Comparison of ENCODE assay signal across 32 cellular contexts in genomic region chr1:25045480-25046193, GRCh38.
"Had no signal": no experiment of that assay in that cellular context is flagged by ENCODE, and none has a peak within 500 bp of the region (broad histone marks: within the 10 kb centered on the region; RNA-seq: fewer than 3 reads in every experiment).

No MANE protein-coding gene starts in this region.

- H3K27me3 ChIP-seq: transverse colon, uterus had no signal

- H3K27ac Mint-ChIP-seq: endodermal cell; memory B cell; natural killer cell treated with Interleukin-12 subunit alpha and Interleukin-12 subunit beta and Interleukin-15 and Interleukin-18, amount 100 ng/mL, for 72 hours; stimulated activated naive CD8-positive, alpha-beta T cell treated with anti-CD3 and anti-CD28 coated beads, Interleukin-15, amount 100 ng/mL, for 72 hours had no signal

- FAIRE-seq: colon, islet of Langerhans had no signal

- H3K4me1 Mint-ChIP-seq: endodermal cell had no signal

- H3K9me3 ChIP-seq: esophagus muscularis mucosa, mucosa of descending colon, psoas muscle, suprapubic skin, transverse colon, upper lobe of right lung, uterus had no signal

- H3K36me3 ChIP-seq: esophagus muscularis mucosa, gastroesophageal sphincter, heart right ventricle, spleen, suprapubic skin, transverse colon, upper lobe of right lung, uterus had no signal

- ATAC-seq: foreskin keratinocyte; gastroesophageal sphincter; heart right ventricle; left colon; left ventricle myocardium superior; mucosa of descending colon; natural killer cell treated with Interleukin-12 subunit alpha and Interleukin-12 subunit beta and Interleukin-15 and Interleukin-18, amount 100 ng/mL, for 72 hours; psoas muscle; right cardiac atrium; upper lobe of right lung had no signal

- DNase-seq: cerebellar nuclear complex; dorsolateral prefrontal cortex; effector CD4-positive, alpha-beta T cell; endodermal cell; foreskin keratinocyte; glutamatergic neuron; heart right ventricle; hippocampal formation; left colon; left ventricle myocardium superior; naive B cell; spleen; stimulated activated CD4-positive, alpha-beta T cell treated with anti-CD3 and anti-CD28 coated beads, Interleukin-4, amount 100 ng/mL, for 4 hours; stimulated activated naive CD4-positive, alpha-beta T cell; stimulated activated naive CD8-positive, alpha-beta T cell treated with anti-CD3 and anti-CD28 coated beads, Interleukin-15, amount 100 ng/mL, for 72 hours; transverse colon; upper lobe of right lung; uterus had no signal

- H3K27ac ChIP-seq: dorsolateral prefrontal cortex, epithelial cell of prostate, esophagus muscularis mucosa, foreskin keratinocyte, gastroesophageal sphincter, heart right ventricle, psoas muscle, skin epidermis, spleen, suprapubic skin, transverse colon, upper lobe of right lung, uterus had no signal

- H3K4me3 Mint-ChIP-seq: endodermal cell; memory B cell; naive B cell; natural killer cell treated with Interleukin-12 subunit alpha and Interleukin-12 subunit beta and Interleukin-15 and Interleukin-18, amount 100 ng/mL, for 72 hours; neural crest cell; stimulated activated naive CD8-positive, alpha-beta T cell treated with anti-CD3 and anti-CD28 coated beads, Interleukin-15, amount 100 ng/mL, for 72 hours had no signal

- H3K4me3 ChIP-seq: dorsolateral prefrontal cortex, esophagus muscularis mucosa, gastroesophageal sphincter, heart right ventricle, lung, mucosa of descending colon, psoas muscle, skin epidermis, spleen, suprapubic skin, transverse colon, upper lobe of right lung, uterus had no signal

- H3K36me3 Mint-ChIP-seq: memory B cell; naive B cell; natural killer cell treated with Interleukin-12 subunit alpha and Interleukin-12 subunit beta and Interleukin-15 and Interleukin-18, amount 100 ng/mL, for 72 hours had no signal

- H3K9me3 Mint-ChIP-seq: memory B cell; natural killer cell treated with Interleukin-12 subunit alpha and Interleukin-12 subunit beta and Interleukin-15 and Interleukin-18, amount 100 ng/mL, for 72 hours; neural crest cell; stimulated activated naive CD8-positive, alpha-beta T cell treated with anti-CD3 and anti-CD28 coated beads, Interleukin-15, amount 100 ng/mL, for 72 hours had no signal

- H3K4me1 ChIP-seq: esophagus muscularis mucosa, foreskin keratinocyte, gastroesophageal sphincter, spleen, suprapubic skin, transverse colon, upper lobe of right lung, uterus had no signal
